ENCODE assay signal across 11 cellular contexts in the genomic region with DNA sequence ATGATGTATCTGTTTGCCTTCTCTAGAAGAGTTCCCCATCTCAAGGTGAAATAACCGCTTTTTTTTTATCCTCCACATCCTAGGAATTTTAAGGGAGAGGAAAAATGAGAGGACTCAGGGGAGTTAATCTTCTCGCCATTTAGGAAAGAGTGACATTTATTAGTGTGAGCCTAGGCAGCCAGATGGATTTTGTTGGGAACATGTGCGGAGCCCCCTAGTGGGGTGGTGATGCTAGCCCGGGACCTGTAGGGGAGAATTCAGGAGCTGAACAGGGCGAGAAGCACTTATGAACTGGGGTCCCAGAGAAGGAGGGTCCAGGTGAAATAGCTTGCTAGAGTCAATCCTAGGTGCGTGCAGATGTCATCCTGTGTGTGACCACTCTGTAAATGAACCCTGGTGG.
DNase-seq lines count a peak whose midpoint lies in the region; ATAC-seq and TF ChIP-seq lines count a peak whose summit lies in the region.
"Had no signal": no experiment of that assay in that cellular context is flagged by ENCODE, and none has a peak within 500 bp of the region (broad histone marks: within the 10 kb centered on the region; RNA-seq: fewer than 3 reads in every experiment).

No MANE protein-coding gene starts in this region.

- H4K20me1 ChIP-seq in DND-41 (ENCODE audit: insufficient read depth, low read length) (peaks cover 45% of the 10 kb centered on the region), OCI-LY1 (ENCODE audit: insufficient read depth, low read length) (0 out of 2 replicates have a peak, but pooled peaks cover 2% of the 10 kb centered on the region)

- in situ Hi-C loops in ACHN (cut with HindIII; ENCODE audit: low pct_ligation_motif_present, low pct_unique_long_range_greater_than_20kb, low sequenced_read_pairs), result no loop called here

- H3K9me2 ChIP-seq in OCI-LY1 (ENCODE audit: low read depth, low read length), result no peaks in the 10 kb centered on the region

- H3K9ac ChIP-seq in DND-41 (ENCODE audit: low read depth, low read length) (no peak overlapping the region), OCI-LY1 (ENCODE audit: low read length) (no peak overlapping the region)

- H3K27ac ChIP-seq in DND-41 (ENCODE audit: low read length) (peak overlapping the region; percentile 30; the same call in 1 of the 2 replicates), OCI-LY1 (ENCODE audit: low read depth, low read length, poor library complexity, severe bottlenecking) (no peak overlapping the region)
- H3K27ac ChIP-seq: thoracic aorta had no signal

- peaks cover 53% of the 10 kb centered on the region for H3K4me1 ChIP-seq in DND-41 (ENCODE audit: insufficient read depth, low read length)
- peaks cover 12% of the 10 kb centered on the region for H3K4me1 ChIP-seq in OCI-LY1 (ENCODE audit: insufficient read depth, low read length, severe bottlenecking)

- TF ChIP-seq CTCF in DND-41 (IDR thresholded peaks at IDR 0.05; ENCODE audit: borderline replicate concordance, extremely low read depth, low read length, poor library complexity, severe bottlenecking) (peak; percentile 49), OCI-LY1 (IDR thresholded peaks at IDR 0.05; ENCODE audit: low read length) (peak; percentile 53), fibroblast of mammary gland (conservative IDR thresholded peaks at IDR 0.05; ENCODE audit: control insufficient read depth, insufficient read depth, low read depth, low read length) (peak; percentile 23)

- peaks cover 52% of the 10 kb centered on the region for H3K79me2 ChIP-seq in DND-41 (ENCODE audit: insufficient read depth, low read length)
- H3K79me2 ChIP-seq in OCI-LY1 (ENCODE audit: insufficient read depth, low read length), result no peaks in the 10 kb centered on the region

- no peaks in the 10 kb centered on the region for H3K27me3 ChIP-seq in DND-41 (ENCODE audit: insufficient read depth, low read length, poor library complexity)
- no peaks in the 10 kb centered on the region for H3K27me3 ChIP-seq in OCI-LY1 (ENCODE audit: insufficient read depth, low read length)

- ATAC-seq in DND-41 (ENCODE audit: insufficient read depth, low read depth), result no peak
- no peak for ATAC-seq in GM21737 (IDR thresholded peaks at IDR 0.05; ENCODE audit: unreplicated experiment)
- ATAC-seq in GM21423 (IDR thresholded peaks at IDR 0.05; ENCODE audit: unreplicated experiment), result no peak
- no peak for ATAC-seq in GM18870 (IDR thresholded peaks at IDR 0.05; ENCODE audit: unreplicated experiment)
- no peak for ATAC-seq in HG02973 (IDR thresholded peaks at IDR 0.05; ENCODE audit: unreplicated experiment)
- ATAC-seq: mucosa of descending colon had no signal

- no peak overlapping the region for H3K4me3 ChIP-seq in DND-41 (ENCODE audit: low read depth in 1 of 2, low read length in 2 of 2)
- H3K4me3 ChIP-seq in OCI-LY1 (ENCODE audit: low read depth, low read length, poor library complexity, severe bottlenecking), result no peak overlapping the region
- H3K4me3 ChIP-seq in fibroblast of mammary gland (ENCODE audit: control insufficient read depth, low read depth, low read length), result no peak overlapping the region
- H3K4me3 ChIP-seq: mucosa of descending colon, thoracic aorta had no signal

- no peaks in the 10 kb centered on the region for H3F3A ChIP-seq in OCI-LY1 (ENCODE audit: insufficient read depth, low read length)

- no peak overlapping the region for H2AFZ ChIP-seq in DND-41 (ENCODE audit: low read depth, low read length)
- H2AFZ ChIP-seq in OCI-LY1 (ENCODE audit: low read length), result no peak overlapping the region

- peaks cover 18% of the 10 kb centered on the region for H3K36me3 ChIP-seq in DND-41 (ENCODE audit: insufficient read depth, low read length)
- H3K36me3 ChIP-seq in OCI-LY1 (ENCODE audit: insufficient read depth, low read length), result 0 out of 2 replicates have a peak, but pooled peaks cover 6% of the 10 kb centered on the region

- H3K4me2 ChIP-seq in DND-41 (ENCODE audit: insufficient read depth, low read length) (no peak overlapping the region), OCI-LY1 (ENCODE audit: low read length) (no peak overlapping the region)

- H3K9me3 ChIP-seq in DND-41 (ENCODE audit: insufficient read depth, low read length, severe bottlenecking), result no peaks in the 10 kb centered on the region
- H3K9me3 ChIP-seq in OCI-LY1 (ENCODE audit: low read length), result no peaks in the 10 kb centered on the region
- H3K9me3 ChIP-seq: mucosa of descending colon, thoracic aorta had no signal

- DNase-seq in ACHN (peak; percentile 15), DND-41 (no peak), fibroblast of mammary gland (ENCODE audit: low read depth) (no peak)
- DNase-seq: KG1, mucosa of descending colon had no signal
